Comparison of ENCODE assay signal across 10 cellular contexts in genomic region chr22:49656291-49656851, GRCh38.
A peak's percentile ranks its signal among the peaks of the same experiment; 100 is the strongest.
DNase-seq lines count a peak whose midpoint lies in the region; ATAC-seq and TF ChIP-seq lines count a peak whose summit lies in the region.
"Had no signal": no experiment of that assay in that cellular context is flagged by ENCODE, and none has a peak within 500 bp of the region (broad histone marks: within the 10 kb centered on the region; RNA-seq: fewer than 3 reads in every experiment).

No MANE protein-coding gene starts in this region.

- peak overlapping the region; percentile 75 for H3K27ac Mint-ChIP-seq in activated naive CD8-positive, alpha-beta T cell
- H3K27ac Mint-ChIP-seq in naive B cell, result peak overlapping the region in 1 of 6 donors; percentile 95

- H3K36me3 ChIP-seq in heart left ventricle (no peaks in the 10 kb centered on the region), vagina (no peaks in the 10 kb centered on the region)

- H3K4me1 Mint-ChIP-seq in activated naive CD8-positive, alpha-beta T cell (ENCODE audit: low read depth), result peaks cover 32% of the 10 kb centered on the region
- peaks cover 25 to 41% (median 31%) of the 10 kb centered on the region in 3 donors for H3K4me1 Mint-ChIP-seq in naive B cell

- TF ChIP-seq CTCF in heart left ventricle (IDR thresholded peaks at IDR 0.05) (no peak), vagina (IDR thresholded peaks at IDR 0.05) (no peak)

- ATAC-seq in heart left ventricle (no peak), Right ventricle myocardium superior (ENCODE audit: poor library complexity) (no peak), naive B cell (ENCODE audit: low read depth in 2 of 2) (no peak)

- H3K4me1 ChIP-seq in heart left ventricle (peaks cover 0 to 36% (median 8%) of the 10 kb centered on the region in 12 donors), vagina (no peaks in the 10 kb centered on the region)

- peak overlapping the region; percentile 97 for H3K4me3 Mint-ChIP-seq in activated naive CD8-positive, alpha-beta T cell
- H3K4me3 Mint-ChIP-seq in naive B cell, result peak overlapping the region; percentile 92 to 100 (median 96)

- peaks cover 0 to 6% (median 0%) of the 10 kb centered on the region in 12 donors for H3K9me3 ChIP-seq in heart left ventricle
- H3K9me3 ChIP-seq in vagina, result no peaks in the 10 kb centered on the region

- H3K27me3 ChIP-seq in heart left ventricle (peaks cover 0 to 10% (median 0%) of the 10 kb centered on the region in 9 donors), vagina (no peaks in the 10 kb centered on the region)

- peaks cover 3% of the 10 kb centered on the region for H3K36me3 Mint-ChIP-seq in activated naive CD8-positive, alpha-beta T cell
- H3K36me3 Mint-ChIP-seq in naive B cell, result peaks cover 5 to 7% of the 10 kb centered on the region in 2 donors

- H3K27ac ChIP-seq in heart left ventricle, result peak overlapping the region in 11 of 12 donors; percentile 75 to 96 (median 79)
- H3K27ac ChIP-seq in vagina, result peak overlapping the region; percentile 48

- TF ChIP-seq POLR2A in heart left ventricle (IDR thresholded peaks at IDR 0.05) (no peak), vagina (IDR thresholded peaks at IDR 0.05) (no peak)

- DNase-seq in heart left ventricle (peak in 1 of 5 donors; percentile 20), Right ventricle myocardium superior (no peak), naive B cell (no peak), vagina (ENCODE audit: extremely low spot score in 2 of 2) (no peak), NCI-H1417 (lab: John Stamatoyannopoulos, UW) (no peak), NCI-H345 treated with DMSO at 0.1 percent for 48 hours (lab: John Stamatoyannopoulos, UW; ENCODE audit: unreplicated experiment) (no peak), cerebellum (ENCODE audit: low spot score) (no peak)
- DNase-seq: NCI-H69, T-helper 9 cell had no signal

- 63 to 82% (median 77%) methylated on average over 21 to 25 of the region's 25 CpGs for WGBS in heart left ventricle, 4 donors

- no peaks in the 10 kb centered on the region for H3K27me3 Mint-ChIP-seq in activated naive CD8-positive, alpha-beta T cell
- H3K27me3 Mint-ChIP-seq in naive B cell, result no peaks in the 10 kb centered on the region

- H3K4me3 ChIP-seq in heart left ventricle (peak overlapping the region; percentile 16 to 82 (median 62)), vagina (peak overlapping the region; percentile 41 to 46)

- no peaks in the 10 kb centered on the region for H3K9me3 Mint-ChIP-seq in activated naive CD8-positive, alpha-beta T cell (ENCODE audit: low read depth)
- peaks cover 0 to 3% (median 0%) of the 10 kb centered on the region in 7 donors for H3K9me3 Mint-ChIP-seq in naive B cell

- intact Hi-C loops in heart left ventricle (cut with DNase I), result loop anchor here in 2 of 10 donors (2.0 to 10.0 kb wide), 2 partner anchors 68 kb away; no protein-coding TSS in a partner anchor
- intact Hi-C loops in Right ventricle myocardium superior (cut with DNase I), result no loop called here
- intact Hi-C loops in vagina (cut with DNase I), result no loop called here
